Comparison of ENCODE assay signal across 8 cellular contexts in genomic region chr4:128454281-128455075, GRCh38.
DNase-seq lines count a peak whose midpoint lies in the region; ATAC-seq and TF ChIP-seq lines count a peak whose summit lies in the region.

No MANE protein-coding gene starts in this region.

- ATAC-seq in HG03342 (IDR thresholded peaks at IDR 0.05; ENCODE audit: unreplicated experiment) (peak; percentile 99), activated B cell treated with CpG ODN at 0.5 μM for 24 hours (ENCODE audit: low read depth) (peak; percentile 88)
- peak; percentile 87 for ATAC-seq in central memory CD8-positive, alpha-beta T cell (replicated peaks; ENCODE audit: extremely low read depth, poor library complexity, severe bottlenecking)

- POLR2A ChIA-PET in activated B cell treated with CpG ODN at 0.5 μM for 24 hours (lab: Charles Lee) = no interaction called here

- H3K27me3 Mint-ChIP-seq in activated B cell treated with CpG ODN at 0.5 μM for 24 hours = peaks cover 6% of the 10 kb centered on the region
- no peaks in the 10 kb centered on the region for H3K27me3 Mint-ChIP-seq in central memory CD8-positive, alpha-beta T cell

- intact Hi-C loops in activated B cell treated with CpG ODN at 0.5 μM for 24 hours (cut with micrococcal nuclease) = loop anchor here (1.0 to 10.0 kb wide), 4 partner anchors 220 to 409 kb away; partner anchors contain the start of gene JADE1

- no peak overlapping the region for H3K27ac ChIP-seq in C4-2B

- H3K27ac Mint-ChIP-seq in activated B cell treated with CpG ODN at 0.5 μM for 24 hours = no peak overlapping the region
- H3K27ac Mint-ChIP-seq in central memory CD8-positive, alpha-beta T cell (ENCODE audit: low read depth) = no peak overlapping the region

- H3K4me3 Mint-ChIP-seq in activated B cell treated with CpG ODN at 0.5 μM for 24 hours = no peak overlapping the region
- H3K4me3 Mint-ChIP-seq in central memory CD8-positive, alpha-beta T cell = no peak overlapping the region

- no peaks in the 10 kb centered on the region for H3K36me3 Mint-ChIP-seq in activated B cell treated with CpG ODN at 0.5 μM for 24 hours (ENCODE audit: low read depth)
- H3K36me3 Mint-ChIP-seq in central memory CD8-positive, alpha-beta T cell (ENCODE audit: insufficient read depth) = no peaks in the 10 kb centered on the region

- no peaks in the 10 kb centered on the region for H3K9me3 Mint-ChIP-seq in activated B cell treated with CpG ODN at 0.5 μM for 24 hours
- no peaks in the 10 kb centered on the region for H3K9me3 Mint-ChIP-seq in central memory CD8-positive, alpha-beta T cell

- peaks cover 8% of the 10 kb centered on the region for H3K4me1 Mint-ChIP-seq in activated B cell treated with CpG ODN at 0.5 μM for 24 hours
- H3K4me1 Mint-ChIP-seq in central memory CD8-positive, alpha-beta T cell = no peaks in the 10 kb centered on the region

- CTCF ChIA-PET in activated B cell treated with CpG ODN at 0.5 μM for 24 hours (lab: Charles Lee) = interaction anchor here (1.0 to 1.6 kb wide), 3 partner anchors 309 to 408 kb away, joined by 3 to 5 read pairs (median 3); no protein-coding TSS in a partner anchor

- DNase-seq in GM19240 (ENCODE audit: insufficient read length, low spot score) (peak; percentile 80), NCI-H226 (peak; percentile 80), activated B cell treated with CpG ODN at 0.5 μM for 24 hours (no peak), kidney glomerular epithelial cell (lab: John Stamatoyannopoulos, UW) (peak; percentile 98)
- peak; percentile 15 to 41 for DNase-seq in central memory CD8-positive, alpha-beta T cell (ENCODE audit: low spot score in 2 of 2)
- DNase-seq in stimulated activated CD4-positive, alpha-beta T cell treated with anti-CD3 and anti-CD28 coated beads, Interleukin-4, amount 100 ng/mL, for 24 hours = peak; percentile 69

- peak; percentile 83 for TF ChIP-seq CTCF in C4-2B (conservative IDR thresholded peaks at IDR 0.05)
- TF ChIP-seq CTCF in activated B cell treated with CpG ODN at 0.5 μM for 24 hours (IDR thresholded peaks at IDR 0.05) = no peak
